Comparison of ENCODE assay signal across 8 cellular contexts in the genomic region with DNA sequence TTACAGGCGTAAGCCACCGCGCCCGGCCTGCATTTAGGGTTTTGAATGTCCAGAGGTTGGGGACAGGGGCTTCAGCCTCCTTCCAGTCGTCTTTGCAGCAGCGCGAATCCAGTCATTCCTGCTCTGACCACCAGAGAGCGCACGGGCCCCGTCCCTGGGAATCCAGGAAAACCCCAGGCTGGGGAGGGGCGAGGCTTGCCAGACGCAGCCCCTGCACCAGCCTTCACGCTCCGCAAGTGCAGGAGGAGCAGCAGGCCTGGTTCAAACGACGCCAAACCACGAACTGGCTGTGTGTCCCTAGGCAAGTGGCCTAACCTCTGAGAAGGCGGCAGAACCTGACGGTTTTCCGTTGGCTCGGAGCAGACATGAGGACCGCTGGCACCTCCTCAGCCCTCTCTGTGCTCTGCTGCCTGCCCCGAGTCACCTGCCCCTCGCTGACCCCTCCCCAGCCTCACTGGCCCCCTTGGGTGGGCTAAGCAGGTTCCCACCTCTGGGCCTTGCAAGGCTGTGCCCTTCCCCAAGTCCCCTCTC. TPM values are rescaled to one million over a fixed set of nuclear protein-coding genes. Genes with fewer than 3 reads are reported as not detected.
DNase-seq lines count a peak whose midpoint lies in the region; ATAC-seq and TF ChIP-seq lines count a peak whose summit lies in the region.

No MANE protein-coding gene starts in this region.

- H3K4me1 Mint-ChIP-seq in activated T-helper 1 cell treated with anti-CD3 and anti-CD28 coated beads, Interleukin-12 subunit alpha, Interleukin-12 subunit beta, Interleukin-2, Interleukin-4 antibody, amounts not matched to agents 30 ng/mL and 10 ng/mL and 1 ng/mL, durations not matched to agents 14 hours and 24 hours and 36 hours (ENCODE audit: low read depth): peaks cover 33% of the 10 kb centered on the region
- H3K4me1 Mint-ChIP-seq in nephron progenitor cell: peaks cover 18% of the 10 kb centered on the region

- H3K4me3 ChIP-seq in Karpas-422 (ENCODE audit: low read length): no peak overlapping the region

- no peak overlapping the region for H3K27ac Mint-ChIP-seq in activated T-helper 1 cell treated with anti-CD3 and anti-CD28 coated beads, Interleukin-12 subunit alpha, Interleukin-12 subunit beta, Interleukin-2, Interleukin-4 antibody, amounts not matched to agents 30 ng/mL and 10 ng/mL and 1 ng/mL, durations not matched to agents 14 hours and 24 hours and 36 hours
- no peak overlapping the region for H3K27ac Mint-ChIP-seq in nephron progenitor cell

- H2AFZ ChIP-seq in Karpas-422 (ENCODE audit: low read length): no peak overlapping the region

- no peaks in the 10 kb centered on the region for H3K9me2 ChIP-seq in Karpas-422 (replicated peaks; ENCODE audit: insufficient read depth, low read length)

- H3K27ac ChIP-seq in Karpas-422 (ENCODE audit: low read length): no peak overlapping the region

- H3K4me3 Mint-ChIP-seq in activated T-helper 1 cell treated with anti-CD3 and anti-CD28 coated beads, Interleukin-12 subunit alpha, Interleukin-12 subunit beta, Interleukin-2, Interleukin-4 antibody, amounts not matched to agents 30 ng/mL and 10 ng/mL and 1 ng/mL, durations not matched to agents 14 hours and 24 hours and 36 hours: peak overlapping the region; percentile 45
- H3K4me3 Mint-ChIP-seq in nephron progenitor cell: peak overlapping the region; percentile 56

- no peak for ATAC-seq in GM19452 (IDR thresholded peaks at IDR 0.05; ENCODE audit: unreplicated experiment)

- H4K20me1 ChIP-seq in Karpas-422 (ENCODE audit: insufficient read depth, low read depth, low read length): peaks cover 25% of the 10 kb centered on the region

- peaks cover 6% of the 10 kb centered on the region; the same call in 1 of the 2 replicates for H3K36me3 ChIP-seq in Karpas-422 (ENCODE audit: insufficient read depth, low read length)

- peaks cover 30% of the 10 kb centered on the region for H3K79me2 ChIP-seq in Karpas-422 (ENCODE audit: low read length)

- DNase-seq in COLO829 (ENCODE audit: low spot score): peak; percentile 80
- peak; percentile 88 for DNase-seq in Karpas-422
- peak; percentile 78 for DNase-seq in activated T-helper 1 cell treated with anti-CD3 and anti-CD28 coated beads, Interleukin-12 subunit alpha, Interleukin-12 subunit beta, Interleukin-2, Interleukin-4 antibody, amounts not matched to agents 30 ng/mL and 10 ng/mL and 1 ng/mL, durations not matched to agents 14 hours and 24 hours and 36 hours (ENCODE audit: low spot score)
- peak; percentile 68 for DNase-seq in fibroblast of peridontal ligament (ENCODE audit: extremely low read depth)
- DNase-seq in nephron progenitor cell: peak; percentile 97
- peak; percentile 72 for DNase-seq in stimulated activated naive CD4-positive, alpha-beta T cell treated with Interleukin-2 at 50 U/mL for 16 hours (lab: John Stamatoyannopoulos, UW)

- H3K27me3 Mint-ChIP-seq in activated T-helper 1 cell treated with anti-CD3 and anti-CD28 coated beads, Interleukin-12 subunit alpha, Interleukin-12 subunit beta, Interleukin-2, Interleukin-4 antibody, amounts not matched to agents 30 ng/mL and 10 ng/mL and 1 ng/mL, durations not matched to agents 14 hours and 24 hours and 36 hours (ENCODE audit: insufficient read depth): peaks cover 13% of the 10 kb centered on the region
- peaks cover 4% of the 10 kb centered on the region for H3K27me3 Mint-ChIP-seq in nephron progenitor cell (ENCODE audit: low read depth, poor library complexity)

- H3K36me3 Mint-ChIP-seq in activated T-helper 1 cell treated with anti-CD3 and anti-CD28 coated beads, Interleukin-12 subunit alpha, Interleukin-12 subunit beta, Interleukin-2, Interleukin-4 antibody, amounts not matched to agents 30 ng/mL and 10 ng/mL and 1 ng/mL, durations not matched to agents 14 hours and 24 hours and 36 hours (ENCODE audit: low read depth): peaks cover 5% of the 10 kb centered on the region
- H3K36me3 Mint-ChIP-seq in nephron progenitor cell (ENCODE audit: low read depth): no peaks in the 10 kb centered on the region

- intact Hi-C loops in activated T-helper 1 cell treated with anti-CD3 and anti-CD28 coated beads, Interleukin-12 subunit alpha, Interleukin-12 subunit beta, Interleukin-2, Interleukin-4 antibody, amounts not matched to agents 30 ng/mL and 10 ng/mL and 1 ng/mL, durations not matched to agents 14 hours and 24 hours and 36 hours (cut with micrococcal nuclease): loop anchor here (1.0 to 5.0 kb wide), 3 partner anchors 69 to 262 kb away; partner anchors contain the start of gene ARID3A

- H3K9me3 ChIP-seq in Karpas-422 (ENCODE audit: low read length): no peaks in the 10 kb centered on the region

- peaks cover 26% of the 10 kb centered on the region for H3K4me1 ChIP-seq in Karpas-422 (ENCODE audit: low read length)

- no peak overlapping the region for H3K4me2 ChIP-seq in Karpas-422 (ENCODE audit: low read depth, low read length, poor library complexity, severe bottlenecking)

- peak; percentile 90 for TF ChIP-seq CTCF in nephron progenitor cell (IDR thresholded peaks at IDR 0.05)

- no peak overlapping the region for H3K9ac ChIP-seq in Karpas-422 (ENCODE audit: low read length)

- no peaks in the 10 kb centered on the region for H3K9me3 Mint-ChIP-seq in activated T-helper 1 cell treated with anti-CD3 and anti-CD28 coated beads, Interleukin-12 subunit alpha, Interleukin-12 subunit beta, Interleukin-2, Interleukin-4 antibody, amounts not matched to agents 30 ng/mL and 10 ng/mL and 1 ng/mL, durations not matched to agents 14 hours and 24 hours and 36 hours
- H3K9me3 Mint-ChIP-seq in nephron progenitor cell: peaks cover 24% of the 10 kb centered on the region

- H3K27me3 ChIP-seq in Karpas-422 (ENCODE audit: low read length): no peaks in the 10 kb centered on the region

TF ChIP-seq in PFSK-1, 5 proteins besides CTCF, POLR2A, EP300 and RAD21:
- TF ChIP-seq REST (IDR thresholded peaks at IDR 0.05; ENCODE audit: insufficient read depth in 1 of 2, low read depth in 2 of 2, low read length in 2 of 2): no peak
- TF ChIP-seq FOXP2 (optimal IDR thresholded peaks at IDR 0.05; ENCODE audit: borderline replicate concordance, extremely low read depth, extremely low read length, insufficient read depth): peak; percentile 39
- no peak for TF ChIP-seq SIN3A (IDR thresholded peaks at IDR 0.05; ENCODE audit: borderline replicate concordance, insufficient read depth, low read length)
- no peak for TF ChIP-seq TAF1 (IDR thresholded peaks at IDR 0.05; ENCODE audit: borderline replicate concordance, insufficient read depth, low read length)

RNA-seq across cellular contexts. Expression of gene RNF126, which starts 2.0 kb away (rescaled TPM):
- 36.5 and 66.5 TPM in 2 replicates for total RNA-seq in Karpas-422 (2014; rRNA removed; shearing (Covaris generic); ENCODE audit: low replicate concordance)
- polyA plus RNA-seq in PFSK-1 (2012; ENCODE audit: insufficient read length, low read depth): 151 TPM
- total RNA-seq in activated T-helper 1 cell treated with anti-CD3 and anti-CD28 coated beads, Interleukin-12 subunit alpha, Interleukin-12 subunit beta, Interleukin-2, Interleukin-4 antibody, amounts not matched to agents 30 ng/mL and 10 ng/mL and 1 ng/mL, durations not matched to agents 14 hours and 24 hours and 36 hours: 107 and 110 TPM in 2 replicates

RNA-seq across cellular contexts. Expression of gene FSTL3, which starts 11.2 kb away (rescaled TPM):
- 2.3 and 3.0 TPM in 2 replicates for total RNA-seq in Karpas-422 (2014; rRNA removed; shearing (Covaris generic); ENCODE audit: low replicate concordance)
- polyA plus RNA-seq in PFSK-1 (2012; ENCODE audit: insufficient read length, low read depth): 29.8 TPM
- total RNA-seq in activated T-helper 1 cell treated with anti-CD3 and anti-CD28 coated beads, Interleukin-12 subunit alpha, Interleukin-12 subunit beta, Interleukin-2, Interleukin-4 antibody, amounts not matched to agents 30 ng/mL and 10 ng/mL and 1 ng/mL, durations not matched to agents 14 hours and 24 hours and 36 hours: 5.5 and 5.6 TPM in 2 replicates

RNA-seq across cellular contexts. Expression of gene FGF22, which starts 25.3 kb away (rescaled TPM):
- not detected in 2 replicates for total RNA-seq in Karpas-422 (2014; rRNA removed; shearing (Covaris generic); ENCODE audit: low replicate concordance)
- 1.0 TPM for polyA plus RNA-seq in PFSK-1 (2012; ENCODE audit: insufficient read length, low read depth)
- not detected in 2 replicates for total RNA-seq in activated T-helper 1 cell treated with anti-CD3 and anti-CD28 coated beads, Interleukin-12 subunit alpha, Interleukin-12 subunit beta, Interleukin-2, Interleukin-4 antibody, amounts not matched to agents 30 ng/mL and 10 ng/mL and 1 ng/mL, durations not matched to agents 14 hours and 24 hours and 36 hours

RNA-seq across cellular contexts. Expression of gene PRSS57, which starts 30.3 kb away (rescaled TPM):
- not detected in 2 replicates for total RNA-seq in Karpas-422 (2014; rRNA removed; shearing (Covaris generic); ENCODE audit: low replicate concordance)
- not detected for polyA plus RNA-seq in PFSK-1 (2012; ENCODE audit: insufficient read length, low read depth)
- total RNA-seq in activated T-helper 1 cell treated with anti-CD3 and anti-CD28 coated beads, Interleukin-12 subunit alpha, Interleukin-12 subunit beta, Interleukin-2, Interleukin-4 antibody, amounts not matched to agents 30 ng/mL and 10 ng/mL and 1 ng/mL, durations not matched to agents 14 hours and 24 hours and 36 hours: not detected in 2 replicates

RNA-seq across cellular contexts. Expression of gene POLRMT, which starts 31.6 kb away (rescaled TPM):
- total RNA-seq in Karpas-422 (2014; rRNA removed; shearing (Covaris generic); ENCODE audit: low replicate concordance): 51.5 and 60.6 TPM in 2 replicates
- 161 TPM for polyA plus RNA-seq in PFSK-1 (2012; ENCODE audit: insufficient read length, low read depth)
- 103 and 104 TPM in 2 replicates for total RNA-seq in activated T-helper 1 cell treated with anti-CD3 and anti-CD28 coated beads, Interleukin-12 subunit alpha, Interleukin-12 subunit beta, Interleukin-2, Interleukin-4 antibody, amounts not matched to agents 30 ng/mL and 10 ng/mL and 1 ng/mL, durations not matched to agents 14 hours and 24 hours and 36 hours
